ENCODE assay signal across 1 cellular context in the genomic region with DNA sequence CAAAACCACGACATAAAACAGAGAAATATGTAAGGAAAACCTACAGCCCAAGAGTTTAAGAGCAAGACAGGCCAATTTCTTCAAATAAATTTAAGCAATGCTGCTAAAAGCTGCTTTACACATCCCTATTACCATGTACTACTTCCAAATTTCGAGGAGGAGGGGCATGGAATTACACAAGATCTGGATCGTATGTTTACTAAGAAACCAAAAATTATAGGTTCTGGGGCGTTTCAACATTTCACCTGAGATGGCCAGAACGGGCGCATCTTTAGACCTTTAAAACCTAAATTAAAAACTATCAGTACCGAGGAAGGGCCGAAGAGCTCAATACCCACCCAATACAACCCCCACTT.
TF ChIP-seq lines count a peak whose summit lies in the region.

No MANE protein-coding gene starts in this region.

TF ChIP-seq in HCT116, 20 proteins besides CTCF, POLR2A, EP300 and RAD21 (continued from another document):
- TF ChIP-seq POLR2AphosphoS5 (IDR thresholded peaks at IDR 0.05; ENCODE audit: low read depth, low read length): no peak
- TF ChIP-seq SP1 (IDR thresholded peaks at IDR 0.05; ENCODE audit: low read depth): no peak
- TF ChIP-seq, protein P1, sequence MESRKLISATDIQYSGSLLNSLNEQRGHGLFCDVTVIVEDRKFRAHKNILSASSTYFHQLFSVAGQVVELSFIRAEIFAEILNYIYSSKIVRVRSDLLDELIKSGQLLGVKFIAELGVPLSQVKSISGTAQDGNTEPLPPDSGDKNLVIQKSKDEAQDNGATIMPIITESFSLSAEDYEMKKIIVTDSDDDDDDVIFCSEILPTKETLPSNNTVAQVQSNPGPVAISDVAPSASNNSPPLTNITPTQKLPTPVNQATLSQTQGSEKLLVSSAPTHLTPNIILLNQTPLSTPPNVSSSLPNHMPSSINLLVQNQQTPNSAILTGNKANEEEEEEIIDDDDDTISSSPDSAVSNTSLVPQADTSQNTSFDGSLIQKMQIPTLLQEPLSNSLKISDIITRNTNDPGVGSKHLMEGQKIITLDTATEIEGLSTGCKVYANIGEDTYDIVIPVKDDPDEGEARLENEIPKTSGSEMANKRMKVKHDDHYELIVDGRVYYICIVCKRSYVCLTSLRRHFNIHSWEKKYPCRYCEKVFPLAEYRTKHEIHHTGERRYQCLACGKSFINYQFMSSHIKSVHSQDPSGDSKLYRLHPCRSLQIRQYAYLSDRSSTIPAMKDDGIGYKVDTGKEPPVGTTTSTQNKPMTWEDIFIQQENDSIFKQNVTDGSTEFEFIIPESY (IDR thresholded peaks at IDR 0.05; ENCODE audit: extremely low read depth, insufficient replicate concordance, low read length): no peak
- 0 out of 2 replicates have a peak, but pooled peaks have one; percentile 11 for TF ChIP-seq CEBPB (IDR thresholded peaks at IDR 0.05; ENCODE audit: low read depth)
- TF ChIP-seq JUND (IDR thresholded peaks at IDR 0.05): no peak
- TF ChIP-seq, protein P2, sequence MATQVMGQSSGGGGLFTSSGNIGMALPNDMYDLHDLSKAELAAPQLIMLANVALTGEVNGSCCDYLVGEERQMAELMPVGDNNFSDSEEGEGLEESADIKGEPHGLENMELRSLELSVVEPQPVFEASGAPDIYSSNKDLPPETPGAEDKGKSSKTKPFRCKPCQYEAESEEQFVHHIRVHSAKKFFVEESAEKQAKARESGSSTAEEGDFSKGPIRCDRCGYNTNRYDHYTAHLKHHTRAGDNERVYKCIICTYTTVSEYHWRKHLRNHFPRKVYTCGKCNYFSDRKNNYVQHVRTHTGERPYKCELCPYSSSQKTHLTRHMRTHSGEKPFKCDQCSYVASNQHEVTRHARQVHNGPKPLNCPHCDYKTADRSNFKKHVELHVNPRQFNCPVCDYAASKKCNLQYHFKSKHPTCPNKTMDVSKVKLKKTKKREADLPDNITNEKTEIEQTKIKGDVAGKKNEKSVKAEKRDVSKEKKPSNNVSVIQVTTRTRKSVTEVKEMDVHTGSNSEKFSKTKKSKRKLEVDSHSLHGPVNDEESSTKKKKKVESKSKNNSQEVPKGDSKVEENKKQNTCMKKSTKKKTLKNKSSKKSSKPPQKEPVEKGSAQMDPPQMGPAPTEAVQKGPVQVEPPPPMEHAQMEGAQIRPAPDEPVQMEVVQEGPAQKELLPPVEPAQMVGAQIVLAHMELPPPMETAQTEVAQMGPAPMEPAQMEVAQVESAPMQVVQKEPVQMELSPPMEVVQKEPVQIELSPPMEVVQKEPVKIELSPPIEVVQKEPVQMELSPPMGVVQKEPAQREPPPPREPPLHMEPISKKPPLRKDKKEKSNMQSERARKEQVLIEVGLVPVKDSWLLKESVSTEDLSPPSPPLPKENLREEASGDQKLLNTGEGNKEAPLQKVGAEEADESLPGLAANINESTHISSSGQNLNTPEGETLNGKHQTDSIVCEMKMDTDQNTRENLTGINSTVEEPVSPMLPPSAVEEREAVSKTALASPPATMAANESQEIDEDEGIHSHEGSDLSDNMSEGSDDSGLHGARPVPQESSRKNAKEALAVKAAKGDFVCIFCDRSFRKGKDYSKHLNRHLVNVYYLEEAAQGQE (IDR thresholded peaks at IDR 0.05; ENCODE audit: low read depth): no peak
- no peak for TF ChIP-seq CBX3 (IDR thresholded peaks at IDR 0.05; ENCODE audit: low read depth)
